In the genomic region with DNA sequence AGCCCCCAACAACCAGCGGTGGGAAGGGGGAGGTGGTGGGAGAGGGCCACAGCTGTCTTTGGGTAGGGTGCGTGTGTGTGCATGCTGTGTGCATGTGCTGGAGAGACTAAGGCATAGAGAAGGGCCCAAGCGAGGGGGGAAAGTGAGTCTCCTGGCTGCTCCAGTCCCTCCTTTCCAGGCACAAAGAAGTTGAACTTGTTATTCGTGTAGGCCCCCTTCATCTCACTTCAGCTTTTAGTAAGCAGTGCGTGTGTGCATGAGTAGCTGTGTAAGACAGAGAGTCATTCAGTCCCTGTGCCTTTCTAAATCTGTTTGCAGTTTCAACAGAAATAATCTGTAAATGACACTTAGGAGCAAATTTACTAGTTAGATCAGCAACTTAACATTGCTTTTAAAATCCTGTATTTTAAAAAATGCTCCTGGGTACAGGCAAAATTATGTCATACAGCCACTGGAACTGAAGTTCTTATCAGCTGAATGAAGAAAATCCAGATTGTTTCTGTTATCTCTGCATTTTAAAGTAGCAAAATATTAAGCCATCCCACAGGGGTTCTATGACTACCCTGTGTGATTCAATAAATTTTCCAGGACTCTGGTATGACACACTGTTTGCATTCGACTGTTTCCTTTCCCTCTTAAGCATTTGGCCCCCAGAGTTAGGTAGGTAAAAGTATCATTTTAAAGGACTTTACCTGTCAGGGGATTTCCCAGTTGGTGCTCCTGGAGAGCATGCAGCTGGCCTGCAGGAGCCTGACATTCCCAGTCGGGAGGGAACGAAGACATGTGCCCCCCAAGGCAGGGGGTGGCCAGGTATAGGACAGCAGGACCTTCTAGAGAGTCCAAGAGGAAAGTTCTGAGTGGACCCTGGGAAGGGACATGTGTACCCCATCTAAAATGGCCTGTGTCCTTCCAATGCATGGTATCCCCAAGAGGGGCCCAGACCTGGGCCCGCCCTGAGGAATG, we compare ENCODE assay signal across 1 cellular context.
TF ChIP-seq lines count a peak whose summit lies in the region.

No MANE protein-coding gene starts in this region.

TF ChIP-seq in endothelial cell of umbilical vein, 7 proteins besides CTCF, POLR2A, EP300 and RAD21:
- TF ChIP-seq EZH2 (IDR thresholded peaks at IDR 0.05; ENCODE audit: borderline replicate concordance, low read depth, low read length, severe bottlenecking) = no peak
- TF ChIP-seq MAX (IDR thresholded peaks at IDR 0.05; ENCODE audit: insufficient read depth, insufficient read length) = no peak
- TF ChIP-seq FOS (IDR thresholded peaks at IDR 0.05; ENCODE audit: borderline replicate concordance, insufficient read depth, low read length) = no peak
- TF ChIP-seq MYC (IDR thresholded peaks at IDR 0.05; ENCODE audit: low read depth, low read length) = no peak
- TF ChIP-seq JUN (IDR thresholded peaks at IDR 0.05; ENCODE audit: borderline replicate concordance, insufficient read depth, insufficient read length, low read depth) = no peak
- TF ChIP-seq GATA2 (IDR thresholded peaks at IDR 0.05; ENCODE audit: insufficient read depth, insufficient read length, low read depth, low read length) = no peak
- TF ChIP-seq POLR2AphosphoS5 (IDR thresholded peaks at IDR 0.05; ENCODE audit: insufficient read depth, low read depth, low read length) = no peak
